ENCODE assay signal across 1 cellular context in genomic region chr14:21317433-21317832, GRCh38.
A peak's percentile ranks its signal among the peaks of the same experiment; 100 is the strongest.
TF ChIP-seq lines count a peak whose summit lies in the region.

No MANE protein-coding gene starts in this region.

TF ChIP-seq in K562, 482 proteins besides CTCF, POLR2A, EP300 and RAD21:
- TF ChIP-seq NUFIP1 (IDR thresholded peaks at IDR 0.05; ENCODE audit: partially characterized antibody) (no peak), CTBP1 (IDR thresholded peaks at IDR 0.05; ENCODE audit: borderline replicate concordance) (peak; percentile 48; the same call in 1 of the 2 replicates), TFAP4 (CRISPR knock-in tag; IDR thresholded peaks at IDR 0.05; ENCODE audit: borderline replicate concordance) (peak; percentile 40; the same call in 1 of the 2 replicates), ZNF436 (CRISPR knock-in tag; IDR thresholded peaks at IDR 0.05) (no peak), SPI1 (IDR thresholded peaks at IDR 0.05; ENCODE audit: borderline replicate concordance, low read depth, low read length) (0 out of 2 replicates have a peak, but pooled peaks have one; percentile 19), MBD1 (CRISPR knock-in tag; IDR thresholded peaks at IDR 0.05) (no peak), GATAD2B (IDR thresholded peaks at IDR 0.05; ENCODE audit: borderline replicate concordance) (no peak), MNT (conservative IDR thresholded peaks at IDR 0.05) (0 out of 4 replicates have a peak, but pooled peaks of 1 of the 2 experiments have one; percentile 30), LARP7 (IDR thresholded peaks at IDR 0.05) (no peak), ZNF384 (IDR thresholded peaks at IDR 0.05; ENCODE audit: low read depth, low read length) (peak; percentile 38; the same call in 1 of the 2 replicates), PKNOX1 (IDR thresholded peaks at IDR 0.05) (peak; percentile 21; the same call in 1 of the 2 replicates), TBP (optimal IDR thresholded peaks at IDR 0.05; ENCODE audit: low read depth, low read length) (peak; percentile 12), CREM (IDR thresholded peaks at IDR 0.05; ENCODE audit: low read depth) (peak; percentile 40; the same call in 1 of the 2 replicates), ATF7 (IDR thresholded peaks at IDR 0.05) (peak; percentile 46; the same call in 1 of the 2 replicates), TAF9B (IDR thresholded peaks at IDR 0.05; ENCODE audit: partially characterized antibody) (peak; percentile 21), NCOA6 (IDR thresholded peaks at IDR 0.05) (no peak), ZBTB40 (IDR thresholded peaks at IDR 0.05) (peak; percentile 65), ZBTB40 (CRISPR knock-in tag; IDR thresholded peaks at IDR 0.05) (no peak)
